ENCODE assay signal across 1 cellular context in the genomic region with DNA sequence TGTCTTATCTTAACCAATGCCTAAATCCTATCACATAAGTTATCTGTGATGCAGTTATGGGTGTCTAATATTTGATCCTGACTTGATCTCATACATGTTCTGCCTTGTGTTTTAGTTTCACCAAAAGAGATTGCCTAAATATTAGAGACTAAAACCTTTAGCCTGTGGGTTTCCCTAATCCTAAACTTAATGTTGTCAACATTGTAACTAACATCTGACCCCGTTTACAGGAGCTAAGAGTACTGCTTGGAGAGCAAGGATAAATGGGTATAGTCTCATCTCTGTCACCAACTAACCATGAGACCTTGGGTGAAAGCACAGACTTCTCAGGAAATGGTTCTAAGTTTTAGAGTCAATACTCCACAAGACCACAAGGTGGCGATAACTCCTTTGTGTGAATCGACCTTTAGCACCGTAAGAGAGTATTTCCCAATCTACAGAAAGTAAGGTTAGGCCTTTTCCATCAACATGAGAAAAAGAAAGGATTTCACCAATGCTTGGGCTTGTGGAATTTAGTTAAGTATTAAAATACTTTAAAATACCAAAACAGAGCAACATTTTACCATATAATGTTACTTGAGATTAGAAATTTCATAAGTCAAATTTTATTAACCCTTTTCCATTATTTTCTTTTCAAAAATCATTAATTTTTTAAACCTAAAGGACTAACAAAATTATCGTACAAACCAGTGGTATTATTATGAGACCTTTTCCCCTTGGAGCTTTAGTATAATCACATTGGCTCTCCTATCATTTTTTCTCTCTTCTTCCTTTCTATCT.
A peak's percentile ranks its signal among the peaks of the same experiment; 100 is the strongest.
TF ChIP-seq lines count a peak whose summit lies in the region.

No MANE protein-coding gene starts in this region.

TF ChIP-seq in HEK293, 187 proteins besides CTCF, POLR2A, EP300 and RAD21 (continued from another document):
- no peak for TF ChIP-seq SCRT1 (tag by site-specific recombination; IDR thresholded peaks at IDR 0.05; ENCODE audit: borderline replicate concordance)
- TF ChIP-seq ZNF654 (tag by site-specific recombination; IDR thresholded peaks at IDR 0.05; ENCODE audit: low read depth): peak; percentile 78
- 0 out of 2 replicates have a peak, but pooled peaks have one; percentile 27 for TF ChIP-seq ZNF660 (tag by site-specific recombination; IDR thresholded peaks at IDR 0.05)
